ENCODE assay signal across 11 cellular contexts in the genomic region with DNA sequence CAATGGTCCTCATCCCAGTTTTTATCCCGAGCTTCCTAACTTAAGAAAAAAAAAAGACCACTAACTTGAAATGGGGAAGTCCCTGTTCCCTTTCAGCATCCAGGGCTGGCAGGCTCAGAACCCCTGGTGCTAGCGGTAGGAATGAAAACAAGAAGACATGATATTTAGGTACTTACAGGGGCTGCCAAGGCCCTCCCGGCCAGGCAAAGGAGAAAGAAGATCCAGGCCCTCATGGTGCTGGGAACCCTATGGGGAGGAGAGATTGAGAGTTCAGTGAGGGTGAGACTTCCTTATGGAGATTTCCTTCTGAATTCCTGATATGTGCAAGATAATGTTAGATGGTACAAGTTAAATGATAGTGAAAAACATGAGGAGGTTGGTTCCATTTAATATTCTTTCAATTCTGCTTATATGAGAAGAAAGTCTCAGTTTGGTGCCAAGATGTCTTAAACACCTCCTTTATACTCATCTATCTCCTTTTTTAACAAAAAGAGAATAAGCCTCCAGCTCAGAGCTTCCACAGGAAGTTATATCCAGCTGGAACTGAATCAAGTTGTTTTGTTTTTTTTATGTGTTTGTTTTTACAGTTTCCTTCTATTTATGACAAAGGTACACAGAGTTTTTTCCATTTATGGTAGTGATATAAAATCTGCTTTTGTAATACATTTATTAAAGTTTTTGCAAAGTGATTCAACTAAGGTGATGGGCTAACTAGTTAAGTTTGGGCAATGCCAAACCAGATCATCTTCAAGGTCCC. TPM values are rescaled to one million over a fixed set of nuclear protein-coding genes. Genes with fewer than 3 reads are reported as not detected.
DNase-seq lines count a peak whose midpoint lies in the region; ATAC-seq and TF ChIP-seq lines count a peak whose summit lies in the region.
"Had no signal": no experiment of that assay in that cellular context is flagged by ENCODE, and none has a peak within 500 bp of the region (broad histone marks: within the 10 kb centered on the region; RNA-seq: fewer than 3 reads in every experiment).

No MANE protein-coding gene starts in this region.

- TF ChIP-seq POLR2A in uterus (IDR thresholded peaks at IDR 0.05) = no peak

- H3K4me1 ChIP-seq in right atrium auricular region = peaks cover 0 to 98% of the 10 kb centered on the region in 2 donors
- peaks cover 77% of the 10 kb centered on the region for H3K4me1 ChIP-seq in muscle layer of colon (ENCODE audit: insufficient read depth, low read length)
- H3K4me1 ChIP-seq in uterus = peaks cover 20 to 50% of the 10 kb centered on the region in 2 donors

- intact Hi-C loops in left cardiac atrium (cut with DNase I) (no loop called here), uterus (cut with DNase I; ENCODE audit: low total_unique reads) (no loop called here)

- H3K27ac ChIP-seq in right atrium auricular region (peak overlapping the region; percentile 82 to 92), muscle layer of colon (ENCODE audit: low read depth, low read length) (peak overlapping the region; percentile 13), uterus (peak overlapping the region; percentile 88 to 100)

- no peak for ATAC-seq in left cardiac atrium
- ATAC-seq in HG02884 (IDR thresholded peaks at IDR 0.05; ENCODE audit: unreplicated experiment) = no peak
- ATAC-seq: activated T-cell treated with anti-CD3 and anti-CD28 coated beads, Interleukin-2, amount 50 U/mL, for 4 hours had no signal

- H3K36me3 ChIP-seq in right atrium auricular region = peaks cover 41% of the 10 kb centered on the region
- peaks cover 34% of the 10 kb centered on the region for H3K36me3 ChIP-seq in muscle layer of colon (ENCODE audit: insufficient read depth, low read length)
- no peaks in the 10 kb centered on the region for H3K36me3 ChIP-seq in uterus

- DNase-seq in right atrium auricular region (ENCODE audit: low spot score) (no peak), left cardiac atrium (no peak), dermis blood vessel endothelial cell (peak; percentile 67), uterus (no peak), AG08395 (ENCODE audit: low spot score) (no peak)
- no peak for DNase-seq in activated CD4-positive, alpha-beta T cell treated with anti-CD3 and anti-CD28 coated beads for 1 hour
- DNase-seq: activated T-cell treated with anti-CD3 and anti-CD28 coated beads, Interleukin-2, amount 50 U/mL, for 4 hours; NCI-H1436; stimulated activated CD4-positive, alpha-beta T cell treated with anti-CD3 and anti-CD28 coated beads, Interleukin-2, amount 100 ng/mL, for 24 hours had no signal

- H3K27me3 ChIP-seq in right atrium auricular region (no peaks in the 10 kb centered on the region), muscle layer of colon (ENCODE audit: control insufficient read depth in 1 of 2, insufficient read depth in 2 of 2, low read length in 2 of 2) (no peaks in the 10 kb centered on the region), uterus (no peaks in the 10 kb centered on the region)

- no peak for TF ChIP-seq CTCF in right atrium auricular region (IDR thresholded peaks at IDR 0.05)
- TF ChIP-seq CTCF in uterus (IDR thresholded peaks at IDR 0.05) = no peak

- H3K9me3 ChIP-seq in right atrium auricular region (no peaks in the 10 kb centered on the region), muscle layer of colon (ENCODE audit: low read length) (no peaks in the 10 kb centered on the region), uterus (no peaks in the 10 kb centered on the region)

- peak overlapping the region in 1 of 2 donors; percentile 8 for H3K4me3 ChIP-seq in right atrium auricular region
- no peak overlapping the region for H3K4me3 ChIP-seq in muscle layer of colon (ENCODE audit: low read depth in 1 of 2, low read length in 2 of 2)
- no peak overlapping the region for H3K4me3 ChIP-seq in uterus

- no peak overlapping the region for H3K9ac ChIP-seq in muscle layer of colon (ENCODE audit: low read length)

RNA-seq across cellular contexts. Expression of a gene that starts 10.6 kb away (rescaled TPM):
- total RNA-seq in right atrium auricular region = 100 to 1,000 TPM; 292 to 567 TPM
- total RNA-seq in left cardiac atrium = 1,000 to 10,000 TPM in 1 of 2 donors, 100 to 1,000 TPM in 1; 807 to 1,125 TPM
- total RNA-seq in dermis blood vessel endothelial cell = 756 and 1,107 TPM in 2 replicates
- 1,000 to 10,000 TPM in 1 of 4 donors, 100 to 1,000 TPM in 3; 341 to 2,293 (median 751) TPM for total RNA-seq in uterus

Comparison
In these comparisons a context has a peak if more than half of its experiments do, and no peak if none do; other contexts are left out.
1. H3K27ac ChIP-seq: peak in every context shown above with its lines; median percentile 94 in uterus; 87 in right atrium auricular region; 13 in muscle layer of colon.